8 cellular contexts compared by ENCODE assay signal in genomic region chr13:48567521-48568331, GRCh38. TPM values are rescaled to one million over a fixed set of nuclear protein-coding genes. Genes with fewer than 3 reads are reported as not detected.
DNase-seq lines count a peak whose midpoint lies in the region; ATAC-seq and TF ChIP-seq lines count a peak whose summit lies in the region.

No MANE protein-coding gene starts in this region.

- no peak overlapping the region for H3K9ac ChIP-seq in smooth muscle cell (ENCODE audit: low read depth)

- DNase-seq in HFFc6 (no peak), body of pancreas (peak in 1 of 4 donors; percentile 39), hepatocyte (ENCODE audit: low spot score) (peak; percentile 18), smooth muscle cell (lab: John Stamatoyannopoulos, UW; ENCODE audit: unreplicated experiment) (no peak), GM10266 (ENCODE audit: extremely low spot score) (no peak)
- DNase-seq in NK-92 treated with Interleukin-12 subunit alpha and Interleukin-12 subunit beta, amount 100 ng/mL, for 24 hours (lab: John Stamatoyannopoulos, UW): no peak
- no peak for DNase-seq in activated CD4-positive, alpha-beta T cell treated with anti-CD3 and anti-CD28 coated beads for 36 hours

- no peaks in the 10 kb centered on the region for H3K79me2 ChIP-seq in hepatocyte
- H3K79me2 ChIP-seq in smooth muscle cell (ENCODE audit: low read depth): no peaks in the 10 kb centered on the region

- no peaks in the 10 kb centered on the region for H3K9me3 Mint-ChIP-seq in HFFc6
- H3K9me3 Mint-ChIP-seq in activated CD4-positive, alpha-beta T cell treated with anti-CD3 and anti-CD28 coated beads for 36 hours (ENCODE audit: low read depth): no peaks in the 10 kb centered on the region

- H4K20me1 ChIP-seq in hepatocyte (ENCODE audit: insufficient read depth, poor library complexity, severe bottlenecking): no peaks in the 10 kb centered on the region
- H4K20me1 ChIP-seq in smooth muscle cell (ENCODE audit: low read depth): no peaks in the 10 kb centered on the region

- H2AFZ ChIP-seq in hepatocyte: no peak overlapping the region
- peak overlapping the region; percentile 63 for H2AFZ ChIP-seq in smooth muscle cell (ENCODE audit: low read depth)

- H3K4me3 Mint-ChIP-seq in HFFc6: peak overlapping the region; percentile 46; the same call in 1 of the 2 replicates
- H3K4me3 Mint-ChIP-seq in activated CD4-positive, alpha-beta T cell treated with anti-CD3 and anti-CD28 coated beads for 36 hours: no peak overlapping the region

- H3K4me1 ChIP-seq in body of pancreas (peaks cover 3% of the 10 kb centered on the region), hepatocyte (ENCODE audit: insufficient read depth) (peaks cover 36% of the 10 kb centered on the region), smooth muscle cell (ENCODE audit: low read depth) (peaks cover 7% of the 10 kb centered on the region)

- peaks cover 6% of the 10 kb centered on the region for H3F3A ChIP-seq in smooth muscle cell (ENCODE audit: low read depth)

- H3K27ac ChIP-seq in body of pancreas (peak overlapping the region in 3 of 4 donors; percentile 30 to 68 (median 52)), hepatocyte (peak overlapping the region; percentile 50), smooth muscle cell (ENCODE audit: low read depth) (no peak overlapping the region)

- peaks cover 31% of the 10 kb centered on the region for H3K4me1 Mint-ChIP-seq in HFFc6 (ENCODE audit: low read depth)
- peaks cover 13% of the 10 kb centered on the region for H3K4me1 Mint-ChIP-seq in activated CD4-positive, alpha-beta T cell treated with anti-CD3 and anti-CD28 coated beads for 36 hours

- no peaks in the 10 kb centered on the region for H3K27me3 ChIP-seq in body of pancreas
- no peaks in the 10 kb centered on the region for H3K27me3 ChIP-seq in hepatocyte
- H3K27me3 ChIP-seq in smooth muscle cell (ENCODE audit: low read depth): no peaks in the 10 kb centered on the region

- ATAC-seq in body of pancreas (peak; percentile 40), GM21529 (IDR thresholded peaks at IDR 0.05; ENCODE audit: unreplicated experiment) (no peak)
- ATAC-seq in activated CD4-positive, alpha-beta T cell treated with anti-CD3 and anti-CD28 coated beads for 36 hours: no peak

- H3K4me3 ChIP-seq in body of pancreas (no peak overlapping the region), hepatocyte (no peak overlapping the region), smooth muscle cell (no peak overlapping the region)

- no peaks in the 10 kb centered on the region for H3K9me3 ChIP-seq in body of pancreas
- H3K9me3 ChIP-seq in hepatocyte (ENCODE audit: low read depth): no peaks in the 10 kb centered on the region
- H3K9me3 ChIP-seq in smooth muscle cell (replicated peaks; ENCODE audit: low read depth): no peaks in the 10 kb centered on the region

- TF ChIP-seq CTCF in HFFc6 (IDR thresholded peaks at IDR 0.05): no peak
- no peak for TF ChIP-seq CTCF in body of pancreas (IDR thresholded peaks at IDR 0.05)
- no peak for TF ChIP-seq CTCF in hepatocyte (IDR thresholded peaks at IDR 0.05; ENCODE audit: poor library complexity)
- no peak for TF ChIP-seq CTCF in smooth muscle cell (IDR thresholded peaks at IDR 0.05; ENCODE audit: borderline replicate concordance, insufficient read depth, poor library complexity, severe bottlenecking)
- no peak for TF ChIP-seq CTCF in GM10266 (IDR thresholded peaks at IDR 0.05; ENCODE audit: control insufficient read depth, insufficient read depth, low read depth, missing control alignments)

- peaks cover 2% of the 10 kb centered on the region; the same call in 1 of the 2 replicates for H3K27me3 Mint-ChIP-seq in HFFc6 (ENCODE audit: insufficient read depth)
- peaks cover 44% of the 10 kb centered on the region for H3K27me3 Mint-ChIP-seq in activated CD4-positive, alpha-beta T cell treated with anti-CD3 and anti-CD28 coated beads for 36 hours

- H3K4me2 ChIP-seq in hepatocyte (peak overlapping the region; percentile 9), smooth muscle cell (no peak overlapping the region)

- no peaks in the 10 kb centered on the region for H3K9me2 ChIP-seq in hepatocyte (replicated peaks; ENCODE audit: insufficient read depth)

- no peaks in the 10 kb centered on the region for H3K36me3 ChIP-seq in body of pancreas (replicated peaks in 1 of 2; ENCODE audit: insufficient read depth in 1 of 2, low read depth in 2 of 2)
- H3K36me3 ChIP-seq in hepatocyte (replicated peaks; ENCODE audit: insufficient read depth, low read depth): no peaks in the 10 kb centered on the region
- H3K36me3 ChIP-seq in smooth muscle cell (ENCODE audit: low read depth): no peaks in the 10 kb centered on the region

- CTCF ChIA-PET in activated CD4-positive, alpha-beta T cell treated with anti-CD3 and anti-CD28 coated beads for 36 hours (lab: Charles Lee): interaction anchor here (2.0 to 4.7 kb wide), 2 partner anchors 12 to 202 kb away, joined by 6 to 32 read pairs; no protein-coding TSS in a partner anchor

- intact Hi-C loops in body of pancreas (cut with DNase I): no loop called here
- intact Hi-C loops in activated CD4-positive, alpha-beta T cell treated with anti-CD3 and anti-CD28 coated beads for 36 hours (cut with DNase I, micrococcal nuclease): no loop called here

- no peak for TF ChIP-seq POLR2A in body of pancreas (IDR thresholded peaks at IDR 0.05)

- no peaks in the 10 kb centered on the region for H3K36me3 Mint-ChIP-seq in HFFc6 (ENCODE audit: low read depth)
- no peaks in the 10 kb centered on the region for H3K36me3 Mint-ChIP-seq in activated CD4-positive, alpha-beta T cell treated with anti-CD3 and anti-CD28 coated beads for 36 hours (ENCODE audit: low read depth)

- POLR2A ChIA-PET in activated CD4-positive, alpha-beta T cell treated with anti-CD3 and anti-CD28 coated beads for 36 hours (lab: Charles Lee): no interaction called here

- WGBS in body of pancreas, 2 donors: 22 to 29% methylated on average over 6 of the region's 6 CpGs
- 50% methylated on average over 6 of the region's 6 CpGs for WGBS in hepatocyte (ENCODE audit: low lambda C conversion rate, missing lambda C conversion rate)
- WGBS in smooth muscle cell (ENCODE audit: low lambda C conversion rate): 69% methylated on average over 6 of the region's 6 CpGs

- H3K27ac Mint-ChIP-seq in HFFc6: no peak overlapping the region
- no peak overlapping the region for H3K27ac Mint-ChIP-seq in activated CD4-positive, alpha-beta T cell treated with anti-CD3 and anti-CD28 coated beads for 36 hours

RNA-seq across cellular contexts. Expression of gene RCBTB2, which starts 34.8 kb away (rescaled TPM):
- 1 to 10 TPM; 6.6 to 9.3 (median 7.5) TPM for total RNA-seq in HFFc6 (2021; fragmentation: NEBNext Ultra II Directional; extraction: Animal tissue kit (Norgen Biotek cat#: 25700))
- total RNA-seq in body of pancreas: 1 to 10 TPM; 1.6 to 6.0 TPM
- total RNA-seq in hepatocyte: 12.2 TPM in 2 replicates
- 8.0 and 8.8 TPM in 2 replicates for polyA plus RNA-seq in hepatocyte
- total RNA-seq in smooth muscle cell: 2.6 and 5.0 TPM in 2 replicates
- polyA plus RNA-seq in smooth muscle cell: 1.8 and 3.7 TPM in 2 replicates
- 1 to 10 TPM; 1.1 to 1.6 TPM for total RNA-seq in activated CD4-positive, alpha-beta T cell treated with anti-CD3 and anti-CD28 coated beads for 36 hours
